Comparison of ENCODE assay signal across 15 cellular contexts in the genomic region with DNA sequence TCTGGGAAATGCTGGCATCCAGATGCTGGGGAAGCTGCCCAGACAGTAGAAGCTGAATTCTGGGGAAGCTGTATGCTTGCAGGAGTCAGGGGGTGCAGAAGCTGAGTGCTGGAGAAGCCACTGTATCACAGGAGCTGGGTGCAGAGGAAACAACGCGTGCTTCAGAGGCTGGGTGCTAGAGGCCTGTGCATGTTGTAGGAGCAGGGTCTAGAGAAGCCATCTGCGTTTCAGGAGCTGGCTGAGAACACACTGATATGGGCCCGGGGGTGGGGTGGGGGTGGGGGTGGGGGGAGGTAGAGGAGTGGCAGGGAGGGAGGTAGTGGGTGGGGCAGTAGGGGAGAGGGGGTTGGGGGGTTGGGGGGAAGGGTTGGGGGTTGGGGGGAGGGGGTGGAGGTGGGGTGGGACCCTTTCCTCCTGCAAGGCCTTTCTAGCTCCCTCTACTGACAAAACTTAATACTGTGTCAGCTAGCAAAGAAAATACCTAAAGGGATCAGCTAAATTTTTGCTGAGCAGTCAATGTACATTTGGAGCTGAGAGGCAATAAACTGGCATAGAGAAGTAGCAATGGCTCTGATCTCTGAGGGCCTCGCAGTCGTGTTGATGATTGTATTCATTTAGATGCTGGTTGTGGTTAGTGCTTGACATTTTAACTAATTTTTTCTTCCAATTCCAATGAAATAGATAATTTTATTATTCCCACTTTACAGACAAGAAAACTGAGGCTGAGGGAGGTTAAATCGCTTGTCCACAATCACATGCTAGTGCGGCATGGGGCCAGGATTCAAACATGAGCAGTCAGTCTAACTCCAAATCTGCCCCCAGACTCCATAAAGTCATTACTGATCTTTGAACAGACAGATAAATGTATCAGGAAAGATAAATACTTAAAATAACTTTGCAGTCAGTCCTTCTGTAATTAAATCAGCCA.
A peak's percentile ranks its signal among the peaks of the same experiment; 100 is the strongest.
DNase-seq lines count a peak whose midpoint lies in the region; ATAC-seq and TF ChIP-seq lines count a peak whose summit lies in the region.
"Had no signal": no experiment of that assay in that cellular context is flagged by ENCODE, and none has a peak within 500 bp of the region (broad histone marks: within the 10 kb centered on the region; RNA-seq: fewer than 3 reads in every experiment).

No MANE protein-coding gene starts in this region.

- ATAC-seq in GM23338 (peak; percentile 74), T-helper 17 cell (no peak), GM19035 (IDR thresholded peaks at IDR 0.05; ENCODE audit: unreplicated experiment) (no peak), HG03442 (IDR thresholded peaks at IDR 0.05; ENCODE audit: unreplicated experiment) (no peak)
- ATAC-seq: T-cell had no signal

- H3K4me3 ChIP-seq in BE2C (ENCODE audit: low read depth, low read length): no peak overlapping the region
- H3K4me3 ChIP-seq in GM23338: no peak overlapping the region
- no peak overlapping the region for H3K4me3 ChIP-seq in effector memory CD4-positive, alpha-beta T cell (ENCODE audit: insufficient read depth, low read depth, low read length, poor library complexity, severe bottlenecking)
- H3K4me3 ChIP-seq: testis had no signal

- no peak overlapping the region for H3K4me2 ChIP-seq in GM23338

- no peaks in the 10 kb centered on the region for H3K9me3 Mint-ChIP-seq in GM23338
- H3K9me3 Mint-ChIP-seq: activated B cell treated with CpG ODN at 0.5 μM for 24 hours; activated T-helper 2 cell treated with anti-CD3 and anti-CD28 coated beads, Interferon-gamma antibody, Interleukin-2, Interleukin-4, amounts not matched to agents 10 μg/mL and 5 μg/mL and 100 μg/mL, durations not matched to agents 14 hours and 24 hours and 36 hours; T-cell had no signal

- no peaks in the 10 kb centered on the region for H4K20me1 ChIP-seq in GM23338 (replicated peaks; ENCODE audit: insufficient read depth)

- H3K9me3 ChIP-seq in BE2C (no peaks in the 10 kb centered on the region), T-helper 17 cell (ENCODE audit: control insufficient read depth, low read length, poor library complexity, severe bottlenecking) (no peaks in the 10 kb centered on the region)
- no peaks in the 10 kb centered on the region for H3K9me3 ChIP-seq in effector memory CD4-positive, alpha-beta T cell (ENCODE audit: control insufficient read depth, low read length)
- H3K9me3 ChIP-seq: testis had no signal

- H3K79me2 ChIP-seq in GM23338 (replicated peaks; ENCODE audit: insufficient read depth): no peaks in the 10 kb centered on the region

- H3K27me3 Mint-ChIP-seq in GM23338 (ENCODE audit: insufficient read depth, low read depth, poor library complexity): peaks cover 4% of the 10 kb centered on the region
- no peaks in the 10 kb centered on the region for H3K27me3 Mint-ChIP-seq in T-helper 17 cell
- H3K27me3 Mint-ChIP-seq: activated B cell treated with CpG ODN at 0.5 μM for 24 hours, B cell, T-cell had no signal

- H3K27me3 ChIP-seq in BE2C (no peaks in the 10 kb centered on the region), GM23338 (ENCODE audit: insufficient read depth) (no peaks in the 10 kb centered on the region)
- no peaks in the 10 kb centered on the region for H3K27me3 ChIP-seq in effector memory CD4-positive, alpha-beta T cell (replicated peaks; ENCODE audit: control insufficient read depth, insufficient read depth, low read length, poor library complexity, severe bottlenecking)
- H3K27me3 ChIP-seq: testis had no signal

- H3K9me2 ChIP-seq in GM23338 (ENCODE audit: insufficient read depth): 0 out of 2 replicates have a peak, but pooled peaks cover 6% of the 10 kb centered on the region

- H3K4me3 Mint-ChIP-seq in GM23338: no peak overlapping the region
- H3K4me3 Mint-ChIP-seq in T-helper 17 cell: no peak overlapping the region
- H3K4me3 Mint-ChIP-seq: activated B cell treated with CpG ODN at 0.5 μM for 24 hours, B cell had no signal

- H3K36me3 Mint-ChIP-seq in GM23338 (ENCODE audit: low read depth): no peaks in the 10 kb centered on the region
- no peaks in the 10 kb centered on the region for H3K36me3 Mint-ChIP-seq in T-helper 17 cell (ENCODE audit: low read depth)

- no peaks in the 10 kb centered on the region for H3F3A ChIP-seq in GM23338 (replicated peaks; ENCODE audit: low read depth)

- H3K4me1 ChIP-seq in BE2C (no peaks in the 10 kb centered on the region), GM23338 (ENCODE audit: insufficient read depth) (peaks cover 5% of the 10 kb centered on the region; the same call in 1 of the 2 replicates)
- H3K4me1 ChIP-seq in effector memory CD4-positive, alpha-beta T cell (ENCODE audit: control insufficient read depth, insufficient read depth, low read length, poor library complexity, severe bottlenecking): no peaks in the 10 kb centered on the region
- H3K4me1 ChIP-seq: testis had no signal

- H3K27ac ChIP-seq in GM23338 (ENCODE audit: low read depth): no peak overlapping the region
- H3K27ac ChIP-seq in effector memory CD4-positive, alpha-beta T cell (ENCODE audit: insufficient read depth, low read length, poor library complexity, severe bottlenecking): no peak overlapping the region
- H3K27ac ChIP-seq: testis had no signal

- no peak for DNase-seq in BE2C
- peak; percentile 76 for DNase-seq in GM23338 (ENCODE audit: low spot score)
- DNase-seq in T-helper 17 cell: no peak
- DNase-seq in iPS-NIHi11 (ENCODE audit: low spot score): peak; percentile 60
- DNase-seq in effector memory CD4-positive, alpha-beta T cell: no peak
- DNase-seq: activated B cell treated with CpG ODN at 0.5 μM for 24 hours; foreskin fibroblast; nucleus accumbens; stimulated activated CD4-positive, alpha-beta T cell treated with anti-CD3 and anti-CD28 coated beads, Interleukin-2, amount 100 ng/mL, for 48 hours; T-cell; testis had no signal

- peak; percentile 19; the same call in 1 of the 2 replicates for TF ChIP-seq CTCF in BE2C (IDR thresholded peaks at IDR 0.05; ENCODE audit: low read depth, low read length)
- TF ChIP-seq CTCF in GM23338 (conservative IDR thresholded peaks at IDR 0.05; ENCODE audit: low read depth in 2 of 2): peak; percentile 36 to 57

- peaks cover 13% of the 10 kb centered on the region for H3K4me1 Mint-ChIP-seq in GM23338
- peaks cover 16% of the 10 kb centered on the region for H3K4me1 Mint-ChIP-seq in T-helper 17 cell
- H3K4me1 Mint-ChIP-seq: activated B cell treated with CpG ODN at 0.5 μM for 24 hours, B cell had no signal

- H3K36me3 ChIP-seq in BE2C (no peaks in the 10 kb centered on the region), GM23338 (ENCODE audit: insufficient read depth) (no peaks in the 10 kb centered on the region)
- H3K36me3 ChIP-seq in effector memory CD4-positive, alpha-beta T cell (ENCODE audit: control insufficient read depth, insufficient read depth, low read length): no peaks in the 10 kb centered on the region

- no peak overlapping the region for H2AFZ ChIP-seq in GM23338

- H3K27ac Mint-ChIP-seq in GM23338 (0 out of 2 replicates have a peak overlapping the region, but pooled peaks have one; percentile 35), T-helper 17 cell (peak overlapping the region; percentile 1)
- H3K27ac Mint-ChIP-seq: activated B cell treated with CpG ODN at 0.5 μM for 24 hours; activated T-helper 2 cell treated with anti-CD3 and anti-CD28 coated beads, Interferon-gamma antibody, Interleukin-2, Interleukin-4, amounts not matched to agents 10 μg/mL and 5 μg/mL and 100 μg/mL, durations not matched to agents 14 hours and 24 hours and 36 hours; B cell had no signal

TF ChIP-seq in GM23338, 12 proteins besides CTCF, POLR2A, EP300 and RAD21:
- TF ChIP-seq EZH2 (IDR thresholded peaks at IDR 0.05; ENCODE audit: low read depth, unreplicated experiment) (no peak), STAT1 (IDR thresholded peaks at IDR 0.05; ENCODE audit: unreplicated experiment) (no peak), JUNB (IDR thresholded peaks at IDR 0.05; ENCODE audit: unreplicated experiment) (no peak), CREB1 (CRISPR knock-in tag; IDR thresholded peaks at IDR 0.05; ENCODE audit: low read depth) (no peak), ZNF114 (CRISPR knock-in tag; IDR thresholded peaks at IDR 0.05) (no peak), EZH2phosphoT487 (IDR thresholded peaks at IDR 0.05; ENCODE audit: unreplicated experiment) (no peak)
- TF ChIP-seq, protein P1, sequence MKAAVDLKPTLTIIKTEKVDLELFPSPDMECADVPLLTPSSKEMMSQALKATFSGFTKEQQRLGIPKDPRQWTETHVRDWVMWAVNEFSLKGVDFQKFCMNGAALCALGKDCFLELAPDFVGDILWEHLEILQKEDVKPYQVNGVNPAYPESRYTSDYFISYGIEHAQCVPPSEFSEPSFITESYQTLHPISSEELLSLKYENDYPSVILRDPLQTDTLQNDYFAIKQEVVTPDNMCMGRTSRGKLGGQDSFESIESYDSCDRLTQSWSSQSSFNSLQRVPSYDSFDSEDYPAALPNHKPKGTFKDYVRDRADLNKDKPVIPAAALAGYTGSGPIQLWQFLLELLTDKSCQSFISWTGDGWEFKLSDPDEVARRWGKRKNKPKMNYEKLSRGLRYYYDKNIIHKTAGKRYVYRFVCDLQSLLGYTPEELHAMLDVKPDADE (IDR thresholded peaks at IDR 0.05): no peak

Comparison
In these comparisons a context has a peak if more than half of its experiments do, and no peak if none do; other contexts are left out.
1. DNase-seq: peak in GM23338 (single experiment) and iPS-NIHi11 (single experiment); none in BE2C (single experiment), T-helper 17 cell (0 of 3) and effector memory CD4-positive, alpha-beta T cell (0 of 3).